18 cellular contexts compared by ENCODE assay signal in the genomic region with DNA sequence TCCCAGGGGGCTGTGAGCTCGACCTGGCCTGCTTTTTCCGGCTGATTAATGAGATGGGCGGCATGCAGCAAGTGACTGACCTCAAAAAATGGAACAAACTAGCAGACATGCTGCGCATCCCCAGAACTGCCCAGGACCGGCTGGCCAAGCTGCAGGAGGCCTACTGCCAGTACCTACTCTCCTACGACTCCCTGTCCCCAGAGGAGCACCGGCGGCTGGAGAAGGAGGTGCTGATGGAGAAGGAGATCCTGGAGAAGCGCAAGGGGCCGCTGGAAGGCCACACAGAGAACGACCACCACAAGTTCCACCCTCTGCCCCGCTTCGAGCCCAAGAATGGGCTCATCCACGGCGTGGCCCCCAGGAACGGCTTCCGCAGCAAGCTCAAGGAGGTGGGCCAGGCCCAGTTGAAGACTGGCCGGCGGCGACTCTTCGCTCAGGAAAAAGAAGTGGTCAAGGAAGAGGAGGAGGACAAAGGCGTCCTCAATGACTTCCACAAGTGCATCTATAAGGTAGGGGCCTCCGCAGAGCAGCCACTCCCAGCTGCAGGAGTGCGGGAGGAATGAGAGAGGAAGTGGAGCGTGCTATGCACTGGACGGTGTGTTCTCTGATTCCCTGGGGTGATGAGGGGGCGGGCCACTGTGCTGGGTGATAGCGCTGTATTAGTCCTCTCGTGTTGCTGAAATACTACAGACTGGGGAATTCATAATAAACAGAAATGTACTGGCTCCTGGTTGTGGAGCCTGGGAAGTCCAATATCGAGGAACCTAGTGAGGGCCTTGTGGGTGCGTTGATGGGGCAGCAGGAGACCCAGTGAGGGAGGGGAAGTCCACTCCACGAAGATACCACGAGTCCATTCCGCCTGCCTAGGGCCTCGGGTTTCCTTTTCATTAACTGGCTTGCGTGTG.
DNase-seq lines count a peak whose midpoint lies in the region; ATAC-seq and TF ChIP-seq lines count a peak whose summit lies in the region.
"Had no signal": no experiment of that assay in that cellular context is flagged by ENCODE, and none has a peak within 500 bp of the region (broad histone marks: within the 10 kb centered on the region; RNA-seq: fewer than 3 reads in every experiment).

No MANE protein-coding gene starts in this region.

- no peak overlapping the region for H2AFZ ChIP-seq in hepatocyte

- intact Hi-C loops in gastrocnemius medialis (cut with DNase I; ENCODE audit: low total_unique reads) = no loop called here

- H3K4me2 ChIP-seq in hepatocyte = peak overlapping the region; percentile 28

- peaks cover 14% of the 10 kb centered on the region for H4K20me1 ChIP-seq in hepatocyte (ENCODE audit: insufficient read depth, poor library complexity, severe bottlenecking)

- CTCF ChIA-PET in activated CD8-positive, alpha-beta memory T cell treated with anti-CD3 and anti-CD28 coated beads, Interleukin-2, amount 10 ng/mL, durations not matched to agents 7 days and 5 days (lab: Charles Lee) = no interaction called here
- CTCF ChIA-PET in RWPE1 (lab: Yijun Ruan, JAX) = interaction anchor here (0.8 kb wide), 1 partner anchor 122 kb away, joined by 4 read pairs; no protein-coding TSS in a partner anchor

- no peaks in the 10 kb centered on the region for H3K4me1 Mint-ChIP-seq in activated CD8-positive, alpha-beta memory T cell treated with anti-CD3 and anti-CD28 coated beads, Interleukin-2, amount 10 ng/mL, durations not matched to agents 7 days and 5 days

- H3K36me3 Mint-ChIP-seq in activated CD8-positive, alpha-beta memory T cell treated with anti-CD3 and anti-CD28 coated beads, Interleukin-2, amount 10 ng/mL, durations not matched to agents 7 days and 5 days = peaks cover 8% of the 10 kb centered on the region

- H3K9me3 Mint-ChIP-seq in activated CD8-positive, alpha-beta memory T cell treated with anti-CD3 and anti-CD28 coated beads, Interleukin-2, amount 10 ng/mL, durations not matched to agents 7 days and 5 days (ENCODE audit: low read depth) = no peaks in the 10 kb centered on the region
- H3K9me3 Mint-ChIP-seq: activated naive CD4-positive, alpha-beta T cell treated with anti-CD3 and anti-CD28 coated beads for 36 hours; natural killer cell treated with Interleukin-12 subunit alpha and Interleukin-12 subunit beta and Interleukin-15 and Interleukin-18, amount 100 ng/mL, for 72 hours had no signal

- POLR2A ChIA-PET in RWPE1 (lab: Yijun Ruan, JAX; ENCODE audit: low non-redundant PET) = no interaction called here

- no peaks in the 10 kb centered on the region for H3K9me2 ChIP-seq in hepatocyte (replicated peaks; ENCODE audit: insufficient read depth)

- H3K27ac ChIP-seq in RWPE1 = peak overlapping the region; percentile 56
- H3K27ac ChIP-seq in hepatocyte = peak overlapping the region; percentile 47
- H3K27ac ChIP-seq in gastrocnemius medialis = peak overlapping the region; percentile 33 to 92 (median 70)

- H3K27me3 ChIP-seq in hepatocyte (no peaks in the 10 kb centered on the region), gastrocnemius medialis (no peaks in the 10 kb centered on the region)
- H3K27me3 ChIP-seq: gastroesophageal sphincter had no signal

- no peaks in the 10 kb centered on the region for H3K9me3 ChIP-seq in hepatocyte (ENCODE audit: low read depth)
- no peaks in the 10 kb centered on the region for H3K9me3 ChIP-seq in gastrocnemius medialis
- H3K9me3 ChIP-seq: gastroesophageal sphincter had no signal

- TF ChIP-seq CTCF in RWPE1 (conservative IDR thresholded peaks at IDR 0.05; ENCODE audit: low read depth) = no peak
- no peak for TF ChIP-seq CTCF in hepatocyte (IDR thresholded peaks at IDR 0.05; ENCODE audit: poor library complexity)
- TF ChIP-seq CTCF in gastrocnemius medialis (IDR thresholded peaks at IDR 0.05 in 4 of 5, conservative IDR thresholded peaks at IDR 0.05 in 1 of 5) = no peak

- no peak for TF ChIP-seq POLR2A in gastrocnemius medialis (IDR thresholded peaks at IDR 0.05)

- H3K4me1 ChIP-seq in hepatocyte (ENCODE audit: insufficient read depth) (peaks cover 32% of the 10 kb centered on the region), gastrocnemius medialis (peaks cover 46 to 47% of the 10 kb centered on the region in 2 donors)

- no peaks in the 10 kb centered on the region for H3K36me3 ChIP-seq in hepatocyte (replicated peaks; ENCODE audit: insufficient read depth, low read depth)
- H3K36me3 ChIP-seq in gastrocnemius medialis = peaks cover 0 to 20% of the 10 kb centered on the region in 2 donors

- no peak overlapping the region for H3K4me3 ChIP-seq in hepatocyte
- no peak overlapping the region for H3K4me3 ChIP-seq in gastrocnemius medialis
- H3K4me3 ChIP-seq: gastroesophageal sphincter, lung had no signal

- ATAC-seq in activated CD8-positive, alpha-beta memory T cell treated with anti-CD3 and anti-CD28 coated beads, Interleukin-2, amount 10 ng/mL, durations not matched to agents 7 days and 5 days = no peak
- no peak for ATAC-seq in gastrocnemius medialis
- ATAC-seq: gastroesophageal sphincter; HCT116; natural killer cell treated with Interleukin-12 subunit alpha and Interleukin-12 subunit beta and Interleukin-15 and Interleukin-18, amount 100 ng/mL, for 72 hours; PC-3 had no signal

- WGBS in hepatocyte (ENCODE audit: low lambda C conversion rate, missing lambda C conversion rate) = 92% methylated on average over 36 of the region's 36 CpGs

- peak; percentile 11 for DNase-seq in activated CD8-positive, alpha-beta memory T cell treated with anti-CD3 and anti-CD28 coated beads, Interleukin-2, amount 50 U/mL, for 4 hours
- no peak for DNase-seq in activated CD8-positive, alpha-beta memory T cell treated with anti-CD3 and anti-CD28 coated beads, Interleukin-2, amount 10 ng/mL, durations not matched to agents 7 days and 5 days
- no peak for DNase-seq in RWPE1 (ENCODE audit: low spot score)
- DNase-seq in hepatocyte (ENCODE audit: low spot score) = no peak
- no peak for DNase-seq in gastrocnemius medialis
- no peak for DNase-seq in NCI-H1930 (lab: John Stamatoyannopoulos, UW)
- DNase-seq in NCI-H526 (lab: John Stamatoyannopoulos, UW) = no peak
- DNase-seq in pons (ENCODE audit: low spot score) = no peak
- DNase-seq: activated CD8-positive, alpha-beta memory T cell treated with anti-CD3 and anti-CD28 coated beads for 24 hours; activated naive CD4-positive, alpha-beta T cell treated with anti-CD3 and anti-CD28 coated beads for 36 hours; central memory CD4-positive, alpha-beta T cell; NCI-H2029 treated with DMSO at 0.1 percent for 48 hours; NCI-H524 treated with DMSO at 0.1 percent for 48 hours had no signal

- no peaks in the 10 kb centered on the region for H3K79me2 ChIP-seq in hepatocyte

- in situ Hi-C loops in gastrocnemius medialis (cut with MboI; ENCODE audit: low sequenced_read_pairs in 4 of 4) = loop anchor here in 1 of 4 donors (25.0 kb wide), 1 partner anchor 111 kb away; no protein-coding TSS in a partner anchor

- H3K27ac Mint-ChIP-seq in activated CD8-positive, alpha-beta memory T cell treated with anti-CD3 and anti-CD28 coated beads, Interleukin-2, amount 10 ng/mL, durations not matched to agents 7 days and 5 days = no peak overlapping the region
- H3K27ac Mint-ChIP-seq: activated naive CD4-positive, alpha-beta T cell treated with anti-CD3 and anti-CD28 coated beads for 36 hours; natural killer cell treated with Interleukin-12 subunit alpha and Interleukin-12 subunit beta and Interleukin-15 and Interleukin-18, amount 100 ng/mL, for 72 hours had no signal

- no peaks in the 10 kb centered on the region for H3K27me3 Mint-ChIP-seq in activated CD8-positive, alpha-beta memory T cell treated with anti-CD3 and anti-CD28 coated beads, Interleukin-2, amount 10 ng/mL, durations not matched to agents 7 days and 5 days
- H3K27me3 Mint-ChIP-seq: natural killer cell treated with Interleukin-12 subunit alpha and Interleukin-12 subunit beta and Interleukin-15 and Interleukin-18, amount 100 ng/mL, for 72 hours had no signal

- H3K4me3 Mint-ChIP-seq in activated CD8-positive, alpha-beta memory T cell treated with anti-CD3 and anti-CD28 coated beads, Interleukin-2, amount 10 ng/mL, durations not matched to agents 7 days and 5 days = no peak overlapping the region
- H3K4me3 Mint-ChIP-seq: activated naive CD4-positive, alpha-beta T cell treated with anti-CD3 and anti-CD28 coated beads for 36 hours; natural killer cell treated with Interleukin-12 subunit alpha and Interleukin-12 subunit beta and Interleukin-15 and Interleukin-18, amount 100 ng/mL, for 72 hours had no signal
